1 cellular context compared by ENCODE assay signal in the genomic region with DNA sequence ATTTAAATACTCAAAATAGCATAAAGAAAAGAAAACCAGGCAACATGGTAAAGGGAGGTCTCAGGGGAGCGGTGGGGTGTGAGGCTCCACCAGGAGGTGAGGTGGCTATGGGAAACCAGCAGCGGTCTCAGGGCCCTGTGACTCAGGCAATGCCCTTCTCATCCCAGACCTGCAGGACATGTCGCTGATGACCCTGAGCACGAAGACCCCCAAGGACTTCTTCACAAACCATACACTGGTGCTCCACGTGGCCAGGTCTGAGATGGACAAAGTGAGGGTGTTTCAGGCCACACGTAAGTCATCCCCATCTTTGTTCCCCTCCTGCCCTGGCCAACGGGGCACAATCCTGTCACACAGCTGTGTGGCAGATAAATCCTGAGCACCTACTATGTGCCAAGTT.
TF ChIP-seq lines count a peak whose summit lies in the region.

No MANE protein-coding gene starts in this region.

TF ChIP-seq in H1, 55 proteins besides CTCF, POLR2A, EP300 and RAD21 (continued from another document):
- TF ChIP-seq CHD2 (IDR thresholded peaks at IDR 0.05; ENCODE audit: low read length) (no peak), BCL11A (IDR thresholded peaks at IDR 0.05; ENCODE audit: low read depth in 2 of 2, low read length in 2 of 2) (no peak), CREB1 (IDR thresholded peaks at IDR 0.05) (no peak), SUZ12 (IDR thresholded peaks at IDR 0.05; ENCODE audit: low read length) (no peak), FOSL1 (IDR thresholded peaks at IDR 0.05; ENCODE audit: insufficient read depth, low read depth, low read length) (no peak), EZH2 (IDR thresholded peaks at IDR 0.05; ENCODE audit: low read depth, low read length, severe bottlenecking) (no peak), JUND (IDR thresholded peaks at IDR 0.05; ENCODE audit: low read length) (no peak), CBX5 (IDR thresholded peaks at IDR 0.05; ENCODE audit: low read depth, low read length) (no peak), TAF1 (IDR thresholded peaks at IDR 0.05; ENCODE audit: low read depth, low read length) (no peak), HDAC6 (IDR thresholded peaks at IDR 0.05; ENCODE audit: low read depth, low read length) (no peak), CTBP2 (IDR thresholded peaks at IDR 0.05; ENCODE audit: borderline replicate concordance, insufficient read depth, insufficient read length, low read length) (no peak), SIRT6 (IDR thresholded peaks at IDR 0.05; ENCODE audit: low read length) (no peak), RBBP5 (IDR thresholded peaks at IDR 0.05; ENCODE audit: borderline replicate concordance, low read depth, low read length) (no peak), EGR1 (IDR thresholded peaks at IDR 0.05; ENCODE audit: borderline replicate concordance, low read depth, low read length) (no peak), GTF2F1 (IDR thresholded peaks at IDR 0.05; ENCODE audit: borderline replicate concordance, low read depth, low read length) (no peak), SP1 (IDR thresholded peaks at IDR 0.05; ENCODE audit: low read depth, low read length) (no peak), HDAC2 (IDR thresholded peaks at IDR 0.05; ENCODE audit: borderline replicate concordance in 1 of 2, low read depth in 2 of 2, low read length in 2 of 2) (no peak), CBX8 (IDR thresholded peaks at IDR 0.05; ENCODE audit: borderline replicate concordance, low read depth, low read length) (no peak)
- TF ChIP-seq, protein P1, sequence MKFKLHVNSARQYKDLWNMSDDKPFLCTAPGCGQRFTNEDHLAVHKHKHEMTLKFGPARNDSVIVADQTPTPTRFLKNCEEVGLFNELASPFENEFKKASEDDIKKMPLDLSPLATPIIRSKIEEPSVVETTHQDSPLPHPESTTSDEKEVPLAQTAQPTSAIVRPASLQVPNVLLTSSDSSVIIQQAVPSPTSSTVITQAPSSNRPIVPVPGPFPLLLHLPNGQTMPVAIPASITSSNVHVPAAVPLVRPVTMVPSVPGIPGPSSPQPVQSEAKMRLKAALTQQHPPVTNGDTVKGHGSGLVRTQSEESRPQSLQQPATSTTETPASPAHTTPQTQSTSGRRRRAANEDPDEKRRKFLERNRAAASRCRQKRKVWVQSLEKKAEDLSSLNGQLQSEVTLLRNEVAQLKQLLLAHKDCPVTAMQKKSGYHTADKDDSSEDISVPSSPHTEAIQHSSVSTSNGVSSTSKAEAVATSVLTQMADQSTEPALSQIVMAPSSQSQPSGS (IDR thresholded peaks at IDR 0.05; ENCODE audit: low read length): no peak
TF ChIP-seq in H1: peak in this region for 0.
